ENCODE assay signal across 1 cellular context in the genomic region with DNA sequence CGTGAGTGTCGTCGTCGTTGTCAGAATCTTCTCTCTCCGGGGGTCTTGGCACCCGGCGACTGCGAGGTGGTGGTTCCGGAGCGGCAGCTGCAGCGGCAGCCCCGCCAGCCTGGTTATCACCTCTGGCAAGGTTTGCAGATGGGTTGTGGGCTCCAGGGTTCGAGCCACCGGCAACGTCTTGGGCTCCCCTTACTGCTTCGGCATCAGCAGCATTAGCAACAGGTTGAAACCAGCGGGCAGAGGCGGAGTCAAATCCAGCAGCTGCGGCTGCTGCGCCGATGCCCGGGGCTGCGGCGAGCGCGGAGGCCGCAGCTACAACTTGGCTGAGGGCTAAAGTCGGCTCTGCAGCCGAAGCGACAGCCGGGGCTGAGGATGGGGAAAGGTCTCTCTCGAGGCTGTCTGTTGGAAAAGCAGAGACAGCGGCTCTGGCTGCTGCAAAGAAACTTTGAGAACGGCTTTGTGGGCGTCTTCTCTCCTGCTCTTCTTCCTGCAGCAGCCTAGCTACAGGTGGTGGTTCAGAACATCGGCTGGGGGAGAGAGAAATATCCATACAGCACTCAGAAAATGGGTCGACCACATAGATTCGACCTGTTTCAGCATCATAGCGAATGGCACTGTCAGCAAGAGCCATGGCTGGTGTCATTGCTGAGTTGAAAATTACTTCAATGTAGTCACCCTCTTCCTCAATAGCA.
TF ChIP-seq lines count a peak whose summit lies in the region.

No MANE protein-coding gene starts in this region.

TF ChIP-seq in IMR-90, 13 proteins besides CTCF, POLR2A, EP300 and RAD21 (continued from another document):
- TF ChIP-seq RFX5 (IDR thresholded peaks at IDR 0.05; ENCODE audit: low read depth, low read length) (no peak), MAFK (IDR thresholded peaks at IDR 0.05; ENCODE audit: low read depth, low read length) (no peak), FOS (IDR thresholded peaks at IDR 0.05; ENCODE audit: low read depth, low read length) (no peak), CEBPB (IDR thresholded peaks at IDR 0.05; ENCODE audit: low read depth, low read length) (no peak)
